In genomic region chr7:100369105-100369504, GRCh38 we compare ENCODE assay signal across 8 cellular contexts. TPM values are rescaled to one million over a fixed set of nuclear protein-coding genes. Genes with fewer than 3 reads are reported as not detected.
DNase-seq lines count a peak whose midpoint lies in the region; ATAC-seq, FAIRE-seq and TF ChIP-seq lines count a peak whose summit lies in the region.

No MANE protein-coding gene starts in this region.

- DNase-seq in GM10266 (ENCODE audit: extremely low spot score) (peak; percentile 81), body of pancreas (peak in 3 of 4 donors; percentile 25 to 81 (median 29)), nucleus accumbens (lab: John Stamatoyannopoulos, UW) (peak in 31 of 56 donors; percentile 5 to 64 (median 25)), HTR-8/SVneo (ENCODE audit: insufficient read length, low spot score) (no peak), NCI-H1417 (lab: John Stamatoyannopoulos, UW) (no peak)
- DNase-seq in activated CD8-positive, alpha-beta memory T cell treated with anti-CD3 and anti-CD28 coated beads, Interleukin-2, amount 50 U/mL, for 4 hours: no peak

- peak in 1 of 3 donors; percentile 31 for TF ChIP-seq POLR2A in body of pancreas (IDR thresholded peaks at IDR 0.05)

- ATAC-seq in GM21423 (IDR thresholded peaks at IDR 0.05; ENCODE audit: unreplicated experiment) (peak; percentile 67), HG03575 (IDR thresholded peaks at IDR 0.05; ENCODE audit: extremely low read depth, insufficient number of reproducible peaks, low FRiP score, unreplicated experiment) (peak; percentile 32), body of pancreas (peak; percentile 23)

- H3K36me3 ChIP-seq in body of pancreas (replicated peaks in 1 of 2; ENCODE audit: insufficient read depth in 1 of 2, low read depth in 2 of 2): no peaks in the 10 kb centered on the region

- H3K9me3 ChIP-seq in body of pancreas: no peaks in the 10 kb centered on the region

- no peaks in the 10 kb centered on the region for H3K27me3 ChIP-seq in body of pancreas

- no peak for TF ChIP-seq CTCF in GM10266 (IDR thresholded peaks at IDR 0.05; ENCODE audit: control insufficient read depth, insufficient read depth, low read depth, missing control alignments)
- TF ChIP-seq CTCF in body of pancreas (IDR thresholded peaks at IDR 0.05): no peak

- no peak overlapping the region for H3K4me3 ChIP-seq in body of pancreas

- H3K27ac ChIP-seq in body of pancreas: peak overlapping the region in 2 of 4 donors; percentile 6 to 67

- 66 to 78% methylated on average over 6 of the region's 6 CpGs for WGBS in body of pancreas, 2 donors

- FAIRE-seq in HTR-8/SVneo (lab: Jason Lieb, UNC): no peak

- no peaks in the 10 kb centered on the region for H3K4me1 ChIP-seq in body of pancreas

- intact Hi-C loops in body of pancreas (cut with DNase I): no loop called here

RNA-seq across cellular contexts. Expression of gene PILRA, which starts 4.2 kb away (rescaled TPM):
- 1 to 10 TPM in 1 of 2 donors, not detected in 1; 7.0 TPM for total RNA-seq in body of pancreas

RNA-seq across cellular contexts. Expression of gene PILRB, which starts 11.2 kb away (rescaled TPM):
- 10 to 100 TPM; 63.3 to 65.6 TPM for total RNA-seq in body of pancreas

RNA-seq across cellular contexts. Expression of gene ZCWPW1, which starts 59.4 kb away (rescaled TPM):
- 1 to 10 TPM; 1.6 to 3.3 TPM for total RNA-seq in body of pancreas

Comparison
In these comparisons a context has a peak if more than half of its experiments do, and no peak if none do; other contexts are left out.
1. DNase-seq: peak in GM10266 (single experiment), body of pancreas (3 of 4) and nucleus accumbens (31 of 56); none in HTR-8/SVneo (single experiment), NCI-H1417 (0 of 3) and activated CD8-positive, alpha-beta memory T cell treated with anti-CD3 and anti-CD28 coated beads, Interleukin-2, amount 50 U/mL, for 4 hours (single experiment).
2. Peak in every context shown above with its lines, with median percentiles within 50 percentile points of each other: ATAC-seq.